9 cellular contexts compared by ENCODE assay signal in genomic region chr1:205488074-205488723, GRCh38. TPM values are rescaled to one million over a fixed set of nuclear protein-coding genes. Genes with fewer than 3 reads are reported as not detected.
A peak's percentile ranks its signal among the peaks of the same experiment; 100 is the strongest.
DNase-seq lines count a peak whose midpoint lies in the region; ATAC-seq and TF ChIP-seq lines count a peak whose summit lies in the region.
"Had no signal": no experiment of that assay in that cellular context is flagged by ENCODE, and none has a peak within 500 bp of the region (broad histone marks: within the 10 kb centered on the region; RNA-seq: fewer than 3 reads in every experiment).

No MANE protein-coding gene starts in this region.

- TF ChIP-seq POLR2A in uterus (IDR thresholded peaks at IDR 0.05): no peak

- CTCF ChIA-PET in activated CD4-positive, alpha-beta memory T cell treated with anti-CD3 and anti-CD28 coated beads for 36 hours (lab: Charles Lee): interaction anchor here (0.7 to 13.1 kb wide), 26 partner anchors 11 to 223 kb away, joined by 3 to 321 read pairs (median 6); no protein-coding TSS in a partner anchor

- intact Hi-C loops in activated CD4-positive, alpha-beta memory T cell treated with anti-CD3 and anti-CD28 coated beads for 36 hours (cut with micrococcal nuclease): loop anchor here (1.0 to 5.0 kb wide), 3 partner anchors 36 to 216 kb away; no protein-coding TSS in a partner anchor
- intact Hi-C loops in mucosa of descending colon (cut with DNase I, micrococcal nuclease) (loop anchor here (2.0 to 5.0 kb wide), 3 partner anchors 34 to 136 kb away; no protein-coding TSS in a partner anchor), uterus (cut with DNase I; ENCODE audit: low total_unique reads) (loop anchor here (5.0 to 10.0 kb wide), 2 partner anchors 34 to 143 kb away; no protein-coding TSS in a partner anchor)

- no peak overlapping the region for H3K27ac Mint-ChIP-seq in activated CD4-positive, alpha-beta memory T cell treated with anti-CD3 and anti-CD28 coated beads for 36 hours

- H3K36me3 ChIP-seq in mucosa of descending colon (ENCODE audit: low read depth) (no peaks in the 10 kb centered on the region), uterus (no peaks in the 10 kb centered on the region)

- H3K4me1 ChIP-seq in mucosa of descending colon (ENCODE audit: low read depth) (peaks cover 5% of the 10 kb centered on the region), uterus (peaks cover 0 to 8% of the 10 kb centered on the region in 2 donors)

- ATAC-seq in mucosa of descending colon (peak; percentile 62), GM19328 (IDR thresholded peaks at IDR 0.05; ENCODE audit: unreplicated experiment) (no peak)

- H3K27me3 ChIP-seq in uterus: no peaks in the 10 kb centered on the region

- peaks cover 20% of the 10 kb centered on the region for H3K27me3 Mint-ChIP-seq in activated CD4-positive, alpha-beta memory T cell treated with anti-CD3 and anti-CD28 coated beads for 36 hours

- no peaks in the 10 kb centered on the region for H3K9me3 Mint-ChIP-seq in activated CD4-positive, alpha-beta memory T cell treated with anti-CD3 and anti-CD28 coated beads for 36 hours

- H3K4me3 ChIP-seq in HFF-Myc (replicated peaks; ENCODE audit: low read depth, low read length) (no peak overlapping the region), epithelial cell of proximal tubule (ENCODE audit: low read depth, low read length) (no peak overlapping the region), mucosa of descending colon (no peak overlapping the region), uterus (no peak overlapping the region)
- H3K4me3 ChIP-seq: skin epidermis had no signal

- peak; percentile 80 for TF ChIP-seq CTCF in HFF-Myc (IDR thresholded peaks at IDR 0.05; ENCODE audit: low read depth, low read length, missing control alignments)
- peak; percentile 90 for TF ChIP-seq CTCF in epithelial cell of proximal tubule (conservative IDR thresholded peaks at IDR 0.05; ENCODE audit: low read depth, low read length)
- TF ChIP-seq CTCF in mucosa of descending colon (IDR thresholded peaks at IDR 0.05): peak; percentile 70
- TF ChIP-seq CTCF in uterus (IDR thresholded peaks at IDR 0.05): peak; percentile 71 to 89 (median 79)

- POLR2A ChIA-PET in activated CD4-positive, alpha-beta memory T cell treated with anti-CD3 and anti-CD28 coated beads for 36 hours (lab: Charles Lee): interaction anchor here (1.4 kb wide), 1 partner anchor 36 kb away, joined by 8 read pairs; no protein-coding TSS in a partner anchor

- no peaks in the 10 kb centered on the region for H3K36me3 Mint-ChIP-seq in activated CD4-positive, alpha-beta memory T cell treated with anti-CD3 and anti-CD28 coated beads for 36 hours

- no peak overlapping the region for H3K27ac ChIP-seq in uterus
- H3K27ac ChIP-seq: skin epidermis had no signal

- H3K9me3 ChIP-seq in mucosa of descending colon: no peaks in the 10 kb centered on the region
- no peaks in the 10 kb centered on the region for H3K9me3 ChIP-seq in uterus

- H3K4me3 Mint-ChIP-seq in activated CD4-positive, alpha-beta memory T cell treated with anti-CD3 and anti-CD28 coated beads for 36 hours: no peak overlapping the region

- peaks cover 1% of the 10 kb centered on the region for H3K4me1 Mint-ChIP-seq in activated CD4-positive, alpha-beta memory T cell treated with anti-CD3 and anti-CD28 coated beads for 36 hours (ENCODE audit: low read depth)

- DNase-seq in D341Med (ENCODE audit: low spot score) (peak; percentile 82), HFF-Myc (ENCODE audit: extremely low read depth, low read depth) (peak; percentile 39), NCI-H510A (lab: John Stamatoyannopoulos, UW) (peak; percentile 41), epithelial cell of proximal tubule (ENCODE audit: low read depth) (no peak), mucosa of descending colon (peak in 1 of 3 donors; percentile 59), uterus (peak; percentile 48 to 53)
- DNase-seq in activated CD4-positive, alpha-beta memory T cell treated with anti-CD3 and anti-CD28 coated beads for 36 hours: peak; percentile 56

RNA-seq across cellular contexts. Expression of gene CDK18, which starts 16.3 kb away (rescaled TPM):
- 1 to 10 TPM; 2.5 to 2.6 TPM for total RNA-seq in activated CD4-positive, alpha-beta memory T cell treated with anti-CD3 and anti-CD28 coated beads for 36 hours
- 4.6 and 17.3 TPM in 2 replicates for total RNA-seq in epithelial cell of proximal tubule
- total RNA-seq in mucosa of descending colon: 10 to 100 TPM; 32.1 to 41.2 (median 37.0) TPM
- 10 to 100 TPM in 2 of 4 donors, 1 to 10 TPM in 2; 4.1 to 28.2 (median 8.5) TPM for total RNA-seq in uterus

RNA-seq across cellular contexts. Expression of gene BLACAT1, which starts 32.4 kb away (rescaled TPM):
- total RNA-seq in activated CD4-positive, alpha-beta memory T cell treated with anti-CD3 and anti-CD28 coated beads for 36 hours: 1 to 10 TPM in 1 of 2 experiments, under 1 TPM in 1; 0.90 to 1.2 TPM
- total RNA-seq in epithelial cell of proximal tubule: 0.36 and 3.9 TPM in 2 replicates
- total RNA-seq in mucosa of descending colon: under 1 TPM; 0.14 to 0.46 (median 0.19) TPM
- total RNA-seq in uterus: 1 to 10 TPM in 1 of 4 donors, under 1 TPM in 1, not detected in 2; 0.52 to 1.0 TPM
